9 cellular contexts compared by ENCODE assay signal in genomic region chr18:44826418-44827259, GRCh38.
A peak's percentile ranks its signal among the peaks of the same experiment; 100 is the strongest.
DNase-seq lines count a peak whose midpoint lies in the region; ATAC-seq and TF ChIP-seq lines count a peak whose summit lies in the region.
"Had no signal": no experiment of that assay in that cellular context is flagged by ENCODE, and none has a peak within 500 bp of the region (broad histone marks: within the 10 kb centered on the region; RNA-seq: fewer than 3 reads in every experiment).

No MANE protein-coding gene starts in this region.

- H3K27ac ChIP-seq in colonic mucosa (peak overlapping the region; percentile 30), lung (ENCODE audit: low read depth in 1 of 2, low read length in 1 of 2) (peak overlapping the region; percentile 26 to 47)

- H3K36me3 Mint-ChIP-seq in type B pancreatic cell, result no peaks in the 10 kb centered on the region
- H3K36me3 Mint-ChIP-seq: activated naive CD8-positive, alpha-beta T cell had no signal

- 21 to 22% methylated on average over 5 of the region's 5 CpGs for WGBS in lung, 2 donors

- H3K36me3 ChIP-seq in colonic mucosa (no peaks in the 10 kb centered on the region), lung (ENCODE audit: control insufficient read depth in 2 of 2, insufficient read depth in 2 of 2, low read length in 2 of 2) (no peaks in the 10 kb centered on the region)

- peak overlapping the region in 1 of 2 donors; percentile 64 for H3K9ac ChIP-seq in colonic mucosa (ENCODE audit: low read depth in 2 of 2, low read length in 2 of 2)

- H3K4me3 ChIP-seq in colonic mucosa, result no peak overlapping the region
- H3K4me3 ChIP-seq in lung, result no peak overlapping the region

- peak; percentile 13 for ATAC-seq in lung (ENCODE audit: insufficient read depth, low FRiP score)
- no peak for ATAC-seq in HG03280 (IDR thresholded peaks at IDR 0.05; ENCODE audit: unreplicated experiment)

- H3K4me1 Mint-ChIP-seq in type B pancreatic cell (ENCODE audit: unreplicated experiment), result peaks cover 57% of the 10 kb centered on the region

- peak overlapping the region; percentile 75 for H3K27ac Mint-ChIP-seq in type B pancreatic cell
- H3K27ac Mint-ChIP-seq: activated naive CD8-positive, alpha-beta T cell had no signal

- H3K9me3 ChIP-seq in colonic mucosa (no peaks in the 10 kb centered on the region), lung (ENCODE audit: control insufficient read depth in 2 of 2, insufficient read depth in 1 of 2, low read length in 1 of 2) (no peaks in the 10 kb centered on the region)

- no peak for TF ChIP-seq CTCF in colonic mucosa (IDR thresholded peaks at IDR 0.05)
- TF ChIP-seq CTCF in lung (IDR thresholded peaks at IDR 0.05; ENCODE audit: control extremely low read depth, extremely low read depth), result no peak
- no peak for TF ChIP-seq CTCF in type B pancreatic cell (conservative IDR thresholded peaks at IDR 0.05)
- TF ChIP-seq CTCF in GM10266 (IDR thresholded peaks at IDR 0.05; ENCODE audit: control insufficient read depth, insufficient read depth, low read depth, missing control alignments), result no peak

- H3K27me3 ChIP-seq in colonic mucosa (no peaks in the 10 kb centered on the region), lung (ENCODE audit: control insufficient read depth, insufficient read depth) (no peaks in the 10 kb centered on the region)

- DNase-seq in C1 segment of cervical spinal cord (lab: John Stamatoyannopoulos, UW) (peak in 11 of 14 donors; percentile 26 to 73 (median 38)), NCI-H2171 (lab: John Stamatoyannopoulos, UW) (peak; percentile 55), colonic mucosa (peak; percentile 84), lung (ENCODE audit: low spot score) (peak; percentile 65), type B pancreatic cell (ENCODE audit: extremely low spot score, unreplicated experiment) (no peak), HT-29 (ENCODE audit: low spot score) (no peak), GM10266 (ENCODE audit: extremely low spot score) (no peak)

- intact Hi-C loops in colonic mucosa (cut with DNase I), result loop anchor here (10.0 kb wide), 1 partner anchor 142 kb away; the partner anchor contains the start of gene SETBP1

- H3K9me3 Mint-ChIP-seq in type B pancreatic cell, result no peaks in the 10 kb centered on the region

- no peaks in the 10 kb centered on the region for H3K27me3 Mint-ChIP-seq in type B pancreatic cell

- peak overlapping the region; percentile 49 for H3K4me3 Mint-ChIP-seq in type B pancreatic cell
- H3K4me3 Mint-ChIP-seq: activated naive CD8-positive, alpha-beta T cell had no signal

- H3K4me1 ChIP-seq in colonic mucosa (peaks cover 4% of the 10 kb centered on the region), lung (ENCODE audit: control insufficient read depth in 2 of 2, insufficient read depth in 2 of 2, low read length in 2 of 2) (peaks cover 4 to 16% of the 10 kb centered on the region in 2 donors)

Comparison
In these comparisons a context has a peak if more than half of its experiments do, and no peak if none do; other contexts are left out.
1. DNase-seq: peak in C1 segment of cervical spinal cord (11 of 14), NCI-H2171 (single experiment), colonic mucosa (single experiment) and lung (single experiment); none in type B pancreatic cell (single experiment), HT-29 (single experiment) and GM10266 (single experiment).